In genomic region chr6:44275749-44276648, GRCh38 we compare ENCODE assay signal across 10 cellular contexts. TPM values are rescaled to one million over a fixed set of nuclear protein-coding genes. Genes with fewer than 3 reads are reported as not detected.
DNase-seq lines count a peak whose midpoint lies in the region; ATAC-seq, FAIRE-seq and TF ChIP-seq lines count a peak whose summit lies in the region.
"Had no signal": no experiment of that assay in that cellular context is flagged by ENCODE, and none has a peak within 500 bp of the region (broad histone marks: within the 10 kb centered on the region; RNA-seq: fewer than 3 reads in every experiment).

No MANE protein-coding gene starts in this region.

- no peak overlapping the region for H2AK5ac ChIP-seq in H1 (ENCODE audit: low read depth, low read length)

- H2BK20ac ChIP-seq in H1 (ENCODE audit: low read length), result no peak overlapping the region

- H2BK5ac ChIP-seq in H1 (ENCODE audit: low read depth, low read length), result no peak overlapping the region

- H3K9me3 ChIP-seq in HUES64 (ENCODE audit: insufficient read depth, low read depth, low read length) (no peaks in the 10 kb centered on the region), H1 (ENCODE audit: insufficient read depth in 2 of 2, low read depth in 1 of 2, low read length in 1 of 2) (no peaks in the 10 kb centered on the region)

- no peak for TF ChIP-seq POLR2A in H1 (IDR thresholded peaks at IDR 0.05; ENCODE audit: control extremely low read depth in 1 of 2, low read depth in 2 of 2, low read length in 2 of 2)

- H3K4me3 Mint-ChIP-seq in natural killer cell (peak overlapping the region; percentile 31), progenitor cell of endocrine pancreas (ENCODE audit: low read depth) (no peak overlapping the region)

- peaks cover 2% of the 10 kb centered on the region; the same call in 1 of the 2 replicates for H3K23me2 ChIP-seq in H1 (ENCODE audit: low read depth, low read length)

- H3K27ac ChIP-seq in HUES64 (ENCODE audit: low read depth, low read length), result no peak overlapping the region
- H3K27ac ChIP-seq in H1 (ENCODE audit: low read depth, low read length), result no peak overlapping the region

- no peaks in the 10 kb centered on the region; the same call in 1 of the 2 replicates for H3K79me1 ChIP-seq in H1 (ENCODE audit: low read depth, low read length)

- H3K36me3 Mint-ChIP-seq in natural killer cell, result no peaks in the 10 kb centered on the region
- peaks cover 5% of the 10 kb centered on the region for H3K36me3 Mint-ChIP-seq in progenitor cell of endocrine pancreas (ENCODE audit: insufficient read depth)

- H4K8ac ChIP-seq in H1 (ENCODE audit: extremely low read depth, insufficient read depth, low read length), result peak overlapping the region; percentile 75; the same call in 1 of the 2 replicates

- peaks cover 0 to 8% of the 10 kb centered on the region in 2 experiments for H4K20me1 ChIP-seq in H1 (replicated peaks in 1 of 2; ENCODE audit: control insufficient read depth in 1 of 2, insufficient read depth in 2 of 2, low read length in 2 of 2)

- no peaks in the 10 kb centered on the region for H3K79me2 ChIP-seq in H1 (ENCODE audit: control insufficient read depth in 1 of 2, insufficient read depth in 2 of 2, low read length in 2 of 2)

- intact Hi-C loops in natural killer cell (cut with micrococcal nuclease), result no loop called here

- H3K4me1 ChIP-seq in HUES64 (ENCODE audit: insufficient read depth, low read length) (peaks cover 5% of the 10 kb centered on the region), H1 (replicated peaks in 1 of 4; ENCODE audit: control insufficient read depth in 3 of 4, insufficient read depth in 4 of 4, low read length in 3 of 4) (peaks cover 5 to 16% (median 9%) of the 10 kb centered on the region in 4 experiments)

- H4K5ac ChIP-seq in H1 (ENCODE audit: insufficient read length, low read depth, low read length), result no peak overlapping the region

- no peak for FAIRE-seq in H1 (lab: Jason Lieb, UNC)
- FAIRE-seq: endometrium had no signal

- H3K18ac ChIP-seq in H1 (ENCODE audit: extremely low read depth, low read length), result no peak overlapping the region

- no peak overlapping the region for H3K4ac ChIP-seq in H1 (replicated peaks; ENCODE audit: insufficient read length, low read depth, low read length)

- CTCF ChIA-PET in H1 (lab: Charles Lee; ENCODE audit: partially characterized antibody), result interaction anchor here (1.0 to 19.0 kb wide), 9 partner anchors 9 to 179 kb away, joined by 3 to 330 read pairs (median 5); partner anchors contain the start of genes AARS2 and SLC35B2

- no peak for TF ChIP-seq EP300 in H1 (IDR thresholded peaks at IDR 0.05; ENCODE audit: borderline replicate concordance in 1 of 2, low read depth in 2 of 2, low read length in 2 of 2)

- no peak overlapping the region for H3K23ac ChIP-seq in H1 (ENCODE audit: insufficient read length)

- H3K56ac ChIP-seq in H1 (replicated peaks; ENCODE audit: insufficient read length, low read depth, low read length), result no peak overlapping the region

- H3K36me3 ChIP-seq in HUES64 (ENCODE audit: insufficient read depth, low read length) (no peaks in the 10 kb centered on the region), H1 (ENCODE audit: control insufficient read depth in 2 of 4, insufficient read depth in 4 of 4, low read length in 3 of 4) (peaks cover 0 to 9% (median 3%) of the 10 kb centered on the region in 4 experiments; a peak in 4 of 8 replicates)

- WGBS in HUES64, result 14% methylated on average over 109 of the region's 109 CpGs
- 82% methylated on average over 47 of the region's 109 CpGs; no CpG with 5 or more reads in 1 of the 2 experiments for WGBS in H1 (ENCODE audit: extremely low coverage in 1 of 2, insufficient coverage in 1 of 2, insufficient read length in 1 of 2, insufficient replicate concordance in 2 of 2, low coverage in 1 of 2, low lambda C conversion rate in 2 of 2, missing lambda C conversion rate in 1 of 2), 2 experiments

- H3K9ac ChIP-seq in HUES64 (ENCODE audit: low read depth, low read length) (no peak overlapping the region), H1 (replicated peaks in 1 of 4; ENCODE audit: extremely low read depth in 1 of 4, low read depth in 3 of 4, low read length in 3 of 4) (no peak overlapping the region; a peak in 1 of 7 replicates)

- TF ChIP-seq CTCF in H1 (IDR thresholded peaks at IDR 0.05; ENCODE audit: control extremely low read depth in 1 of 3, insufficient read depth in 1 of 3, low read depth in 1 of 3, low read length in 3 of 3) (no peak), natural killer cell (IDR thresholded peaks at IDR 0.05) (no peak), progenitor cell of endocrine pancreas (IDR thresholded peaks at IDR 0.05; ENCODE audit: unreplicated experiment) (no peak)

- POLR2A ChIA-PET in H1 (lab: Charles Lee; ENCODE audit: partially characterized antibody), result interaction anchor here (0.6 to 4.8 kb wide), 9 partner anchors 12 to 37 kb away, joined by 3 to 26 read pairs (median 3); partner anchors contain the start of genes AARS2, HSP90AB1 and SLC35B2

- no peak overlapping the region for H2BK15ac ChIP-seq in H1 (ENCODE audit: low read length)

- no peak overlapping the region for H2BK120ac ChIP-seq in H1 (replicated peaks; ENCODE audit: low read depth, low read length)

- peaks cover 0 to 12% of the 10 kb centered on the region in 2 donors for H3K4me1 Mint-ChIP-seq in natural killer cell
- peaks cover 2% of the 10 kb centered on the region for H3K4me1 Mint-ChIP-seq in progenitor cell of endocrine pancreas (ENCODE audit: low read depth)

- no peak overlapping the region; a peak in 1 of 4 replicates for H3K4me2 ChIP-seq in H1 (ENCODE audit: insufficient read depth in 1 of 2, low read depth in 2 of 2, low read length in 2 of 2)

- DNase-seq in AG08395 (ENCODE audit: low spot score) (peak; percentile 22), H1 (ENCODE audit: low read depth in 1 of 2, low spot score in 2 of 2) (no peak), natural killer cell (no peak), progenitor cell of endocrine pancreas (ENCODE audit: low spot score, unreplicated experiment) (no peak)
- DNase-seq: activated CD4-positive, alpha-beta T cell treated with anti-CD3 and anti-CD28 coated beads, Interleukin-2, amount 50 U/mL, for 4 hours had no signal

- ATAC-seq in natural killer cell (peak; percentile 19 to 75 (median 50)), HG03378 (IDR thresholded peaks at IDR 0.05; ENCODE audit: unreplicated experiment) (no peak), HG03439 (IDR thresholded peaks at IDR 0.05; ENCODE audit: unreplicated experiment) (no peak), GM18520 (IDR thresholded peaks at IDR 0.05; ENCODE audit: unreplicated experiment) (no peak)

- no peak overlapping the region for H2BK12ac ChIP-seq in H1 (ENCODE audit: low read depth, low read length)

- H3K27me3 Mint-ChIP-seq in natural killer cell (ENCODE audit: low read depth in 2 of 2) (peaks cover 62 to 65% of the 10 kb centered on the region in 2 donors), progenitor cell of endocrine pancreas (peaks cover 63% of the 10 kb centered on the region)

- H3K27me3 ChIP-seq in HUES64 (ENCODE audit: insufficient read depth, low read length) (peaks cover 61% of the 10 kb centered on the region), H1 (replicated peaks in 1 of 4; ENCODE audit: control insufficient read depth in 3 of 4, extremely low read depth in 1 of 4, insufficient read depth in 3 of 4, low read length in 3 of 4) (peaks cover 0 to 3% (median 0%) of the 10 kb centered on the region in 4 experiments; a peak in 1 of 7 replicates)

- H2AFZ ChIP-seq in H1 (ENCODE audit: low read length), result no peak overlapping the region

- H3K27ac Mint-ChIP-seq in natural killer cell (no peak overlapping the region), progenitor cell of endocrine pancreas (no peak overlapping the region)

- H3K14ac ChIP-seq in H1 (ENCODE audit: insufficient read length), result no peak overlapping the region

- H3K4me3 ChIP-seq in HUES64 (ENCODE audit: low read length), result peak overlapping the region; percentile 36
- H3K4me3 ChIP-seq in H1 (ENCODE audit: extremely low read depth in 1 of 4, insufficient read depth in 2 of 4, low read depth in 3 of 4, low read length in 4 of 4), result no peak overlapping the region

- no peak for TF ChIP-seq RAD21 in H1 (IDR thresholded peaks at IDR 0.05 in 1 of 2, conservative IDR thresholded peaks at IDR 0.05 in 1 of 2; ENCODE audit: low read depth in 2 of 2, low read length in 2 of 2)

- H3K9me3 Mint-ChIP-seq in natural killer cell, result no peaks in the 10 kb centered on the region
- H3K9me3 Mint-ChIP-seq in progenitor cell of endocrine pancreas (ENCODE audit: low read depth), result no peaks in the 10 kb centered on the region

- no peak overlapping the region for H4K91ac ChIP-seq in H1 (replicated peaks; ENCODE audit: insufficient read length, low read length)

RNA-seq across cellular contexts. Expression of gene TMEM151B, which starts 5.7 kb away (rescaled TPM):
- 3.4 TPM for polyA plus RNA-seq in HUES64 (2013, experiment 1 of 2)
- 3.6 TPM for polyA plus RNA-seq in HUES64 (2013, experiment 2 of 2)
- 15.5 and 15.7 TPM in 2 replicates for total RNA-seq in H1 (2021; fragmentation: NEBNext Ultra II Directional; extraction: Animal tissue kit (Norgen Biotek cat#: 25700))
- polyA plus RNA-seq in H1 (2011; rRNA removed), result 8.0 and 11.6 TPM in 2 replicates
- polyA plus RNA-seq in H1 (2011; cell fraction: cytosol; rRNA removed), result 9.9 TPM
- 22.6 TPM for polyA plus RNA-seq in H1 (2011; cell fraction: nucleus; rRNA removed)
- polyA plus RNA-seq in H1 (2012, experiment 1 of 2), result 10.2 to 14.9 TPM (median 13.2 TPM) in 4 replicates
- 12.1 TPM for polyA plus RNA-seq in H1 (2012, experiment 2 of 2)
- 7.8 TPM for polyA plus RNA-seq in H1 (2013, experiment 1 of 2)
- polyA plus RNA-seq in H1 (2013, experiment 2 of 2), result 7.7 TPM
- 8.8 and 10.7 TPM in 2 replicates for polyA minus RNA-seq in H1 (2011; rRNA and poly(A)+ RNA removed)
- polyA minus RNA-seq in H1 (2011; cell fraction: cytosol; rRNA and poly(A)+ RNA removed), result 6.5 TPM
- 6.2 TPM for polyA minus RNA-seq in H1 (2011; cell fraction: nucleus; rRNA and poly(A)+ RNA removed)
- not detected for total RNA-seq in natural killer cell
- total RNA-seq in progenitor cell of endocrine pancreas, result 3.5 and 4.7 TPM in 2 replicates

RNA-seq across cellular contexts. Expression of gene NFKBIE, which starts 10.6 kb away (rescaled TPM):
- polyA plus RNA-seq in HUES64 (2013, experiment 1 of 2), result 8.9 TPM
- polyA plus RNA-seq in HUES64 (2013, experiment 2 of 2), result 10.3 TPM
- 10.8 and 13.5 TPM in 2 replicates for total RNA-seq in H1 (2021; fragmentation: NEBNext Ultra II Directional; extraction: Animal tissue kit (Norgen Biotek cat#: 25700))
- 19.2 and 22.9 TPM in 2 replicates for polyA plus RNA-seq in H1 (2011; rRNA removed)
- 18.8 TPM for polyA plus RNA-seq in H1 (2011; cell fraction: cytosol; rRNA removed)
- 14.3 TPM for polyA plus RNA-seq in H1 (2011; cell fraction: nucleus; rRNA removed)
- 12.7 to 17.1 TPM (median 13.6 TPM) in 4 replicates for polyA plus RNA-seq in H1 (2012, experiment 1 of 2)
- polyA plus RNA-seq in H1 (2012, experiment 2 of 2), result 17.0 TPM
- polyA plus RNA-seq in H1 (2013, experiment 1 of 2), result 6.2 TPM
- polyA plus RNA-seq in H1 (2013, experiment 2 of 2), result 7.5 TPM
- polyA minus RNA-seq in H1 (2011; rRNA and poly(A)+ RNA removed), result 7.0 and 9.3 TPM in 2 replicates
- 7.8 TPM for polyA minus RNA-seq in H1 (2011; cell fraction: cytosol; rRNA and poly(A)+ RNA removed)
- 12.2 TPM for polyA minus RNA-seq in H1 (2011; cell fraction: nucleus; rRNA and poly(A)+ RNA removed)
- total RNA-seq in natural killer cell (10 to 100 TPM; 44.9 to 61.5 (median 56.4) TPM), progenitor cell of endocrine pancreas (7.1 TPM in 2 replicates)

RNA-seq across cellular contexts. Expression of gene SLC35B2, which starts 18.7 kb away (rescaled TPM):
- polyA plus RNA-seq in HUES64 (2013, experiment 1 of 2), result 30.4 TPM
- polyA plus RNA-seq in HUES64 (2013, experiment 2 of 2), result 35.2 TPM
- total RNA-seq in H1 (2021; fragmentation: NEBNext Ultra II Directional; extraction: Animal tissue kit (Norgen Biotek cat#: 25700)), result 29.5 and 32.3 TPM in 2 replicates
- polyA plus RNA-seq in H1 (2011; rRNA removed), result 65.0 and 73.7 TPM in 2 replicates
- polyA plus RNA-seq in H1 (2011; cell fraction: cytosol; rRNA removed), result 49.6 TPM
- 90.4 TPM for polyA plus RNA-seq in H1 (2011; cell fraction: nucleus; rRNA removed)
- 26.2 to 41.2 TPM (median 36.7 TPM) in 4 replicates for polyA plus RNA-seq in H1 (2012, experiment 1 of 2)
- 48.9 TPM for polyA plus RNA-seq in H1 (2012, experiment 2 of 2)
- polyA plus RNA-seq in H1 (2013, experiment 1 of 2), result 43.7 TPM
- 43.6 TPM for polyA plus RNA-seq in H1 (2013, experiment 2 of 2)
- 48.1 and 49.1 TPM in 2 replicates for polyA minus RNA-seq in H1 (2011; rRNA and poly(A)+ RNA removed)
- polyA minus RNA-seq in H1 (2011; cell fraction: cytosol; rRNA and poly(A)+ RNA removed), result 21.4 TPM
- polyA minus RNA-seq in H1 (2011; cell fraction: nucleus; rRNA and poly(A)+ RNA removed), result 25.3 TPM
- total RNA-seq in natural killer cell, result 10 to 100 TPM; 20.9 to 27.7 (median 26.8) TPM
- total RNA-seq in progenitor cell of endocrine pancreas, result 45.9 and 50.3 TPM in 2 replicates

RNA-seq across cellular contexts. Expression of gene HSP90AB1, which starts 29.1 kb away (rescaled TPM):
- 1,640 TPM for polyA plus RNA-seq in HUES64 (2013, experiment 1 of 2)
- 1,626 TPM for polyA plus RNA-seq in HUES64 (2013, experiment 2 of 2)
- total RNA-seq in H1 (2021; fragmentation: NEBNext Ultra II Directional; extraction: Animal tissue kit (Norgen Biotek cat#: 25700)), result 2,224 and 2,297 TPM in 2 replicates
- 1,244 and 1,564 TPM in 2 replicates for polyA plus RNA-seq in H1 (2011; rRNA removed)
- polyA plus RNA-seq in H1 (2011; cell fraction: cytosol; rRNA removed), result 1,987 TPM
- 1,165 TPM for polyA plus RNA-seq in H1 (2011; cell fraction: nucleus; rRNA removed)
- 2,191 to 2,644 TPM (median 2,404 TPM) in 4 replicates for polyA plus RNA-seq in H1 (2012, experiment 1 of 2)
- 384 TPM for polyA plus RNA-seq in H1 (2012, experiment 2 of 2)
- polyA plus RNA-seq in H1 (2013, experiment 1 of 2), result 1,706 TPM
- polyA plus RNA-seq in H1 (2013, experiment 2 of 2), result 1,654 TPM
- polyA minus RNA-seq in H1 (2011; rRNA and poly(A)+ RNA removed), result 1,724 and 1,899 TPM in 2 replicates
- polyA minus RNA-seq in H1 (2011; cell fraction: cytosol; rRNA and poly(A)+ RNA removed), result 850 TPM
- 610 TPM for polyA minus RNA-seq in H1 (2011; cell fraction: nucleus; rRNA and poly(A)+ RNA removed)
- total RNA-seq in natural killer cell, result 100 to 1,000 TPM; 256 to 372 (median 308) TPM
- total RNA-seq in progenitor cell of endocrine pancreas, result 1,214 and 1,216 TPM in 2 replicates

RNA-seq across cellular contexts. Expression of gene AARS2, which starts 37.1 kb away (rescaled TPM):
- 11.2 TPM for polyA plus RNA-seq in HUES64 (2013, experiment 1 of 2)
- polyA plus RNA-seq in HUES64 (2013, experiment 2 of 2), result 11.9 TPM
- total RNA-seq in H1 (2021; fragmentation: NEBNext Ultra II Directional; extraction: Animal tissue kit (Norgen Biotek cat#: 25700)), result 19.9 and 20.4 TPM in 2 replicates
- 8.6 and 12.8 TPM in 2 replicates for polyA plus RNA-seq in H1 (2011; rRNA removed)
- 15.4 TPM for polyA plus RNA-seq in H1 (2011; cell fraction: cytosol; rRNA removed)
- 34.1 TPM for polyA plus RNA-seq in H1 (2011; cell fraction: nucleus; rRNA removed)
- polyA plus RNA-seq in H1 (2012, experiment 1 of 2), result 8.9 to 18.6 TPM (median 15.1 TPM) in 4 replicates
- 6.4 TPM for polyA plus RNA-seq in H1 (2012, experiment 2 of 2)
- 9.5 TPM for polyA plus RNA-seq in H1 (2013, experiment 1 of 2)
- polyA plus RNA-seq in H1 (2013, experiment 2 of 2), result 7.9 TPM
- 17.7 and 19.9 TPM in 2 replicates for polyA minus RNA-seq in H1 (2011; rRNA and poly(A)+ RNA removed)
- polyA minus RNA-seq in H1 (2011; cell fraction: cytosol; rRNA and poly(A)+ RNA removed), result 14.2 TPM
- polyA minus RNA-seq in H1 (2011; cell fraction: nucleus; rRNA and poly(A)+ RNA removed), result 37.3 TPM
- total RNA-seq in natural killer cell, result 10 to 100 TPM; 14.1 to 17.2 (median 14.2) TPM
- total RNA-seq in progenitor cell of endocrine pancreas, result 26.5 and 28.8 TPM in 2 replicates

Comparison
In these comparisons a context has a peak if more than half of its experiments do, and no peak if none do; other contexts are left out.
1. ATAC-seq: peak in natural killer cell (3 of 3); none in HG03378 (single experiment), HG03439 (single experiment) and GM18520 (single experiment).